Comparison of ENCODE assay signal across 21 cellular contexts in the genomic region with DNA sequence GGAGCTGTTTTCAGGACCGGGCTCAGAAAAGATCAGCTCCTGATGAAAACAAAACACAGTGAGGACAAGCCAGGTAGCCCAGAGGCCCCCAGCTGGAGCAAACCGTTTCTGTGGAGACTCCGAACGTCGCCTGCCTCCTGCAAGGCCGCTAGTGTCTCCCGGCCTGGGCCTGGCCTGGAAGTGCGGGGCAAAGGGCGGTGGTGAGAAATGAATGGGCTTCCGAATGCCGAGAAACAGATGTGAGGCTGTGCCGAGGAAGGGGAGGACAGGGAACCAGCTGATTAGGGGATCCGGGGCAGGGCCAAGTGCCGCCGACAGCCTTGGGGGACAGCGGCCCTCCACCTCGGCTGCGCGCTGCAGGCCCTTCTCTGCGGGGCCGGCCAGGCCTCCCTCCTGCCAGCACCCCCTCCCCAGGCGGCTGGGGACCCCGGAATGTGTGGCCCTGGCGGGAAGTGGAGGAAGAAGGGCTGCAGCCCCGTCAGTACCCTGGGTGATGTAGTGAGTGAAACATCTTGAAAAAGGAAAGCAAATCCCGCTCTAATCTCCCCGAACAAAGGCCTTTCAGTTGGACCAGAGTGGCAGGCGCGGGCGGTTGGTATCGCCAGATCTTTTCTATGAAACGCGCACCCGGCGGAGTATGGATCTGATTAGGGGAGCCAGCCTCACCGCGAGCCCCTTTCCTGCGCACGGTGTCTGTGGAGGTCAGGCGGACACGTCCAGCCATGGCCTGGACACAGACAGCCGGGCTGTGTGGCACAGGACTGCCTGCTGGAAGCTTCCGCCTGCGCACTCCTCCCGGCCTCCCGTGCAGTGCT. TPM values are rescaled to one million over a fixed set of nuclear protein-coding genes. Genes with fewer than 3 reads are reported as not detected.
"Had no signal": no experiment of that assay in that cellular context is flagged by ENCODE, and none has a peak within 500 bp of the region (broad histone marks: within the 10 kb centered on the region; RNA-seq: fewer than 3 reads in every experiment).

No MANE protein-coding gene starts in this region.

- FAIRE-seq: astrocyte had no signal

- H3K4me1 ChIP-seq: colonic mucosa had no signal

- ATAC-seq: effector memory CD8-positive, alpha-beta T cell; mucosa of descending colon; naive thymus-derived CD4-positive, alpha-beta T cell; stimulated activated naive B cell treated with anti-CD40 and anti-IgM and Interleukin-4, amounts not matched to agents 10 μg/mL and 1 μg/mL and 100 μg/mL, for 72 hours had no signal

- H3K27ac ChIP-seq: colonic mucosa, epithelial cell of prostate, skin epidermis had no signal

- H3K4me3 ChIP-seq: colonic mucosa, mucosa of descending colon, skin epidermis had no signal

- H3K9me3 ChIP-seq: colonic mucosa, mucosa of descending colon had no signal

- DNase-seq: activated CD4-positive, alpha-beta T cell treated with anti-CD3 and anti-CD28 coated beads for 1 hour; activated CD4-positive, alpha-beta T cell treated with anti-CD3 and anti-CD28 coated beads, Interleukin-2, amount 50 U/mL, for 4 hours; activated naive CD4-positive, alpha-beta T cell; activated naive CD8-positive, alpha-beta T cell treated with anti-CD3 and anti-CD28 coated beads, Interleukin-2, amount 10 ng/mL, durations not matched to agents 7 days and 5 days; activated T-cell treated with anti-CD3 and anti-CD28 coated beads for 4 hours; colonic mucosa; effector memory CD8-positive, alpha-beta T cell; foreskin melanocyte; mucosa of descending colon; naive thymus-derived CD4-positive, alpha-beta T cell; nucleus accumbens; posterior cingulate gyrus; retina; stimulated activated CD4-positive, alpha-beta T cell treated with anti-CD3 and anti-CD28 coated beads, Interleukin-15, amount 100 ng/mL, for 24 hours; stimulated activated CD4-positive, alpha-beta T cell treated with anti-CD3 and anti-CD28 coated beads, Interleukin-4, amount 100 ng/mL, for 1 hour; stimulated activated naive B cell treated with anti-CD40 and anti-IgM and Interleukin-4, amounts not matched to agents 10 μg/mL and 1 μg/mL and 100 μg/mL, for 72 hours; T-helper 9 cell; trophoblast cell had no signal

- H3K36me3 ChIP-seq: colonic mucosa had no signal

- H3K27me3 ChIP-seq: colonic mucosa had no signal

RNA-seq across cellular contexts. Expression of a gene that starts 52.6 kb away (rescaled TPM):
- total RNA-seq: activated naive CD8-positive, alpha-beta T cell treated with anti-CD3 and anti-CD28 coated beads, Interleukin-2, amount 10 ng/mL, durations not matched to agents 7 days and 5 days had no signal
- polyA plus RNA-seq: naive thymus-derived CD4-positive, alpha-beta T cell had no signal
